In genomic region chr9:83956288-83957028, GRCh38 we compare ENCODE assay signal across 2 cellular contexts.
A peak's percentile ranks its signal among the peaks of the same experiment; 100 is the strongest.
TF ChIP-seq lines count a peak whose summit lies in the region.

No MANE protein-coding gene starts in this region.

TF ChIP-seq in HEK293, 187 proteins besides CTCF, POLR2A, EP300 and RAD21 (continued from another document and continues in another):
- TF ChIP-seq ZNF280C (tag by site-specific recombination; IDR thresholded peaks at IDR 0.05) (no peak), ZNF16 (tag by site-specific recombination; IDR thresholded peaks at IDR 0.05; ENCODE audit: low read depth) (no peak), PBX3 (CRISPR knock-in tag; IDR thresholded peaks at IDR 0.05) (no peak), ZNF10 (tag by site-specific recombination; IDR thresholded peaks at IDR 0.05) (peak; percentile 79), ZNF221 (tag by site-specific recombination; IDR thresholded peaks at IDR 0.05; ENCODE audit: borderline replicate concordance) (no peak), ZNF585B (tag by site-specific recombination; IDR thresholded peaks at IDR 0.05) (no peak), ZNF391 (tag by site-specific recombination; IDR thresholded peaks at IDR 0.05; ENCODE audit: borderline replicate concordance, low read depth) (no peak), KLF8 (tag by site-specific recombination; IDR thresholded peaks at IDR 0.05) (peak; percentile 58; the same call in 1 of the 2 replicates), OSR2 (tag by site-specific recombination; IDR thresholded peaks at IDR 0.05) (no peak), ZNF248 (tag by site-specific recombination; IDR thresholded peaks at IDR 0.05) (no peak), PRDM4 (tag by site-specific recombination; IDR thresholded peaks at IDR 0.05) (peak; percentile 77; the same call in 1 of the 2 replicates), SETDB1 (IDR thresholded peaks at IDR 0.05; ENCODE audit: insufficient read length, low read length) (no peak), ZNF777 (tag by site-specific recombination; IDR thresholded peaks at IDR 0.05; ENCODE audit: borderline replicate concordance) (0 out of 2 replicates have a peak, but pooled peaks have one; percentile 36), ZNF529 (tag by site-specific recombination; IDR thresholded peaks at IDR 0.05; ENCODE audit: insufficient replicate concordance) (no peak), HOXA7 (CRISPR knock-in tag; IDR thresholded peaks at IDR 0.05; ENCODE audit: borderline replicate concordance) (no peak), ZNF239 (tag by site-specific recombination; IDR thresholded peaks at IDR 0.05) (no peak), ZNF843 (tag by site-specific recombination; IDR thresholded peaks at IDR 0.05) (no peak), ZNF514 (tag by site-specific recombination; IDR thresholded peaks at IDR 0.05) (no peak), KLF17 (tag by site-specific recombination; IDR thresholded peaks at IDR 0.05) (0 out of 2 replicates have a peak, but pooled peaks have one; percentile 15), MEIS1 (CRISPR knock-in tag; IDR thresholded peaks at IDR 0.05; ENCODE audit: borderline replicate concordance) (no peak), GLIS1 (tag by site-specific recombination; IDR thresholded peaks at IDR 0.05) (peak; percentile 42), RBAK (tag by site-specific recombination; IDR thresholded peaks at IDR 0.05) (no peak), GLI4 (tag by site-specific recombination; IDR thresholded peaks at IDR 0.05) (no peak), ZNF184 (tag by site-specific recombination; IDR thresholded peaks at IDR 0.05) (no peak), ZNF423 (tag by site-specific recombination; IDR thresholded peaks at IDR 0.05) (no peak), ZNF571 (tag by site-specific recombination; IDR thresholded peaks at IDR 0.05) (no peak), ZNF473 (tag by site-specific recombination; IDR thresholded peaks at IDR 0.05) (no peak), BCL11B (tag by site-specific recombination; IDR thresholded peaks at IDR 0.05; ENCODE audit: low read depth) (0 out of 2 replicates have a peak, but pooled peaks have one; percentile 28), ZNF621 (tag by site-specific recombination; IDR thresholded peaks at IDR 0.05) (no peak)

TF ChIP-seq in HepG2, 621 proteins besides CTCF, POLR2A, EP300 and RAD21 (continued from another document and continues in another):
- TF ChIP-seq ZNF646 (CRISPR knock-in tag; IDR thresholded peaks at IDR 0.05) (no peak), SP5 (CRISPR knock-in tag; IDR thresholded peaks at IDR 0.05; ENCODE audit: borderline replicate concordance, low read depth) (no peak), ZNF768 (CRISPR knock-in tag; IDR thresholded peaks at IDR 0.05) (peak; percentile 47), ZIK1 (CRISPR knock-in tag; IDR thresholded peaks at IDR 0.05; ENCODE audit: borderline replicate concordance, low read depth) (peak; percentile 41; the same call in 1 of the 2 replicates), ZNF138 (CRISPR knock-in tag; IDR thresholded peaks at IDR 0.05; ENCODE audit: low read depth) (no peak; the same call in 1 of the 2 replicates), NFYB (CRISPR knock-in tag; IDR thresholded peaks at IDR 0.05) (0 out of 2 replicates have a peak, but pooled peaks have one; percentile 18), HMG20B (CRISPR knock-in tag; conservative IDR thresholded peaks at IDR 0.05) (no peak), ATF7 (IDR thresholded peaks at IDR 0.05) (no peak), ATF7 (CRISPR knock-in tag; IDR thresholded peaks at IDR 0.05) (0 out of 2 replicates have a peak, but pooled peaks have one; percentile 58), ZMYM4 (CRISPR knock-in tag; IDR thresholded peaks at IDR 0.05) (peak; percentile 91), HNRNPLL (IDR thresholded peaks at IDR 0.05; ENCODE audit: low read depth, low read length, poor library complexity, severe bottlenecking) (peak; percentile 74), ZNF24 (IDR thresholded peaks at IDR 0.05) (no peak), ZNF431 (CRISPR knock-in tag; IDR thresholded peaks at IDR 0.05; ENCODE audit: borderline replicate concordance, low read depth) (no peak; the same call in 1 of the 2 replicates), ZNF10 (CRISPR knock-in tag; IDR thresholded peaks at IDR 0.05; ENCODE audit: borderline replicate concordance, low read depth) (no peak), ZHX2 (IDR thresholded peaks at IDR 0.05; ENCODE audit: low read depth) (no peak), ZHX2 (CRISPR knock-in tag; IDR thresholded peaks at IDR 0.05; ENCODE audit: borderline replicate concordance) (no peak; the same call in 1 of the 2 replicates), PBX3 (CRISPR knock-in tag; IDR thresholded peaks at IDR 0.05; ENCODE audit: borderline replicate concordance) (peak; percentile 41; the same call in 1 of the 2 replicates), HDAC6 (IDR thresholded peaks at IDR 0.05; ENCODE audit: low read depth, low read length) (no peak), SIN3B (IDR thresholded peaks at IDR 0.05; ENCODE audit: low read length) (no peak), SIX4 (CRISPR knock-in tag; IDR thresholded peaks at IDR 0.05) (no peak), RARA (CRISPR knock-in tag; IDR thresholded peaks at IDR 0.05) (no peak; the same call in 1 of the 2 replicates), ATF3 (CRISPR knock-in tag; IDR thresholded peaks at IDR 0.05) (no peak), ZNF724P (CRISPR knock-in tag; IDR thresholded peaks at IDR 0.05; ENCODE audit: borderline replicate concordance) (peak; percentile 23; the same call in 1 of the 2 replicates), ZNF503 (CRISPR knock-in tag; IDR thresholded peaks at IDR 0.05) (peak; percentile 65; the same call in 1 of the 2 replicates), ZNF766 (CRISPR knock-in tag; IDR thresholded peaks at IDR 0.05; ENCODE audit: borderline replicate concordance) (no peak; the same call in 1 of the 2 replicates), ARHGAP35 (CRISPR knock-in tag; IDR thresholded peaks at IDR 0.05; ENCODE audit: borderline replicate concordance) (no peak), ASH2L (IDR thresholded peaks at IDR 0.05; ENCODE audit: insufficient read length, low read depth, low read length) (peak; percentile 95), IKZF1 (IDR thresholded peaks at IDR 0.05) (no peak), TMF1 (CRISPR knock-in tag; IDR thresholded peaks at IDR 0.05; ENCODE audit: low read depth) (peak; percentile 77; the same call in 1 of the 2 replicates), ATF6 (CRISPR knock-in tag; conservative IDR thresholded peaks at IDR 0.05) (0 out of 2 replicates have a peak, but pooled peaks have one; percentile 33)
